In genomic region chr2:117686699-117687098, GRCh38 we compare ENCODE assay signal across 14 cellular contexts.
DNase-seq lines count a peak whose midpoint lies in the region; ATAC-seq, FAIRE-seq and TF ChIP-seq lines count a peak whose summit lies in the region.
"Had no signal": no experiment of that assay in that cellular context is flagged by ENCODE, and none has a peak within 500 bp of the region (broad histone marks: within the 10 kb centered on the region; RNA-seq: fewer than 3 reads in every experiment).

No MANE protein-coding gene starts in this region.

- ATAC-seq in GM21825 (IDR thresholded peaks at IDR 0.05; ENCODE audit: unreplicated experiment) (peak; percentile 90), HG03139 (IDR thresholded peaks at IDR 0.05; ENCODE audit: unreplicated experiment) (peak; percentile 87)
- no peak for ATAC-seq in effector memory CD8-positive, alpha-beta T cell (replicated peaks)
- ATAC-seq: A549; activated CD8-positive, alpha-beta T cell treated with anti-CD3 and anti-CD28 coated beads for 36 hours; T-cell had no signal

- peak; percentile 33 for DNase-seq in GM10266 (ENCODE audit: extremely low spot score)
- peak; percentile 14 for DNase-seq in GM19238 (ENCODE audit: insufficient read length, low spot score)
- DNase-seq in urothelium cell line (ENCODE audit: low spot score), result no peak
- DNase-seq in effector memory CD8-positive, alpha-beta T cell, result no peak
- DNase-seq in effector CD4-positive, alpha-beta T cell, result no peak
- DNase-seq in activated effector memory CD4-positive, alpha-beta T cell treated with Interleukin-2 at 50 U/mL for 16 hours, result no peak
- DNase-seq: activated CD8-positive, alpha-beta T cell treated with anti-CD3 and anti-CD28 coated beads for 36 hours; NK-92 treated with Interleukin-12 subunit alpha and Interleukin-12 subunit beta, amount 100 ng/mL, for 24 hours; stimulated activated CD4-positive, alpha-beta T cell treated with anti-CD3 and anti-CD28 coated beads, Interleukin-12 subunit alpha, Interleukin-12 subunit beta, amount 100 ng/mL, for 4 hours; T-cell had no signal

- H3K36me3 Mint-ChIP-seq in effector memory CD8-positive, alpha-beta T cell (ENCODE audit: insufficient read depth), result no peaks in the 10 kb centered on the region
- H3K36me3 Mint-ChIP-seq: activated naive CD8-positive, alpha-beta T cell; T-cell had no signal

- TF ChIP-seq CTCF in GM10266 (IDR thresholded peaks at IDR 0.05; ENCODE audit: control insufficient read depth, insufficient read depth, low read depth, missing control alignments), result no peak

- H3K27me3 Mint-ChIP-seq in effector memory CD8-positive, alpha-beta T cell, result no peaks in the 10 kb centered on the region
- H3K27me3 Mint-ChIP-seq: activated naive CD8-positive, alpha-beta T cell; T-cell had no signal

- H3K27ac Mint-ChIP-seq in effector memory CD8-positive, alpha-beta T cell, result no peak overlapping the region
- H3K27ac Mint-ChIP-seq: activated CD8-positive, alpha-beta T cell treated with anti-CD3 and anti-CD28 coated beads for 36 hours; activated naive CD8-positive, alpha-beta T cell; T-cell had no signal

- H3K9me3 Mint-ChIP-seq in effector memory CD8-positive, alpha-beta T cell, result no peaks in the 10 kb centered on the region
- H3K9me3 Mint-ChIP-seq: activated CD8-positive, alpha-beta T cell treated with anti-CD3 and anti-CD28 coated beads for 36 hours had no signal

- H3K4me1 Mint-ChIP-seq in effector memory CD8-positive, alpha-beta T cell (ENCODE audit: low read depth in 2 of 2), result no peaks in the 10 kb centered on the region
- H3K4me1 Mint-ChIP-seq: T-cell had no signal

- no peak overlapping the region for H3K4me3 Mint-ChIP-seq in effector memory CD8-positive, alpha-beta T cell
- H3K4me3 Mint-ChIP-seq: activated CD8-positive, alpha-beta T cell treated with anti-CD3 and anti-CD28 coated beads for 36 hours; activated naive CD8-positive, alpha-beta T cell; T-cell had no signal

- no peak for FAIRE-seq in urothelium cell line (lab: Jason Lieb, UNC)
- FAIRE-seq: A549 had no signal

Comparison
In these comparisons a context has a peak if more than half of its experiments do, and no peak if none do; other contexts are left out.
1. DNase-seq: peak in GM10266 (single experiment) and GM19238 (single experiment); none in urothelium cell line (single experiment), effector memory CD8-positive, alpha-beta T cell (0 of 3), effector CD4-positive, alpha-beta T cell (single experiment) and activated effector memory CD4-positive, alpha-beta T cell treated with Interleukin-2 at 50 U/mL for 16 hours (single experiment).